ENCODE assay signal across 8 cellular contexts in the genomic region with DNA sequence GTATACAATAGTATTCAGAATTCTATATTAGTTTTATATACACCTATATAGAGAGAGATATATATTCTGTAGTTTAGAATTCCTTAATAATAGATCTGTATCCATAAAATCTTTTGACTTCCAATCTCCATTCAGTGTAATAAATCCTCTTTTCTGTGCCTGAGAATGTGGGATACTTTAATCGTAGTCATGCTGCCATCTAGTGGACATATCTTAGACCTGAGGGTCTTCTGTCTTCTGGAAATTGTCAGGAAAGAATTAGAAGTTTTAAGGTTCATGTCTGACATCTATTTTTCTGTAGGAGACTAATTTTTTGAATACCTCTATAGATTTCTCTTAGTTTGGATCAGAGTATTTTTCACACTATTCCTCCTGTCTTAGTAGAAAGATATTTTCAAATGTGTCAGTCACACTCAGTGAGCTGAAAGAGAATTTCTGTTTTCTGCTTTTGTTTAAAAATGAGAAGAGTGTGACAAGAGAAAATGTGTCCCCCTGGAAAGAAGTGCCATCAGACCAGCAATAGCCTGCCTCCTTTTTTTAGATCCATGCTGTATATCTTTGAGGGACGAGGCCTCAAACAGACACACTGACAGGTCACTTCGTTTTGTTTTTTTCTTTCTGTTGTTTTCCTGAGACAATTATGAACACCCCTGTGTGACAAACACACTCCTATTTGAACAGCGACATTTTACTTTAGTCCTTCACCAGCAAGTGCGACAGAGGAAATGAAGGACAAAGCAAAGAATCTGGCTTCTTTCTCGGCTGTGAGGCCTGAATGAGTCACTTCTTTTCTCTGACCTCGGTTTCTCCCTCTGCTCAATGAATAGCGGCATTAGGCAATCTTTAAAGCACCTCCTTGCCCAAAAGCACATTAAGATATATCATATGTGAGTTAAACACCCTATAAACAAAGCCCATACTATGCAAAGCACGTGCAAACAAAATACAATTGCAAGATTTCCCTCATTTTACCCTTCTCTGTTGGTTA.
DNase-seq lines count a peak whose midpoint lies in the region; ATAC-seq, FAIRE-seq and TF ChIP-seq lines count a peak whose summit lies in the region.

No MANE protein-coding gene starts in this region.

- intact Hi-C loops in CD4-positive, alpha-beta T cell (cut with DNase I, micrococcal nuclease): no loop called here
- intact Hi-C loops in esophagus squamous epithelium (cut with DNase I) (no loop called here), pancreas (cut with DNase I) (loop anchor here in 2 of 3 donors (10.0 kb wide), 2 partner anchors 152 to 162 kb away; no protein-coding TSS in a partner anchor)

- peaks cover 14% of the 10 kb centered on the region for H3K27me3 ChIP-seq in CD4-positive, alpha-beta T cell (ENCODE audit: control insufficient read depth, insufficient read depth, low read length)
- H3K27me3 ChIP-seq in esophagus squamous epithelium (no peaks in the 10 kb centered on the region), pancreas (no peaks in the 10 kb centered on the region)

- CTCF ChIA-PET in CD4-positive, alpha-beta T cell (lab: Charles Lee): no interaction called here

- H3K9me3 Mint-ChIP-seq in CD4-positive, alpha-beta T cell: no peaks in the 10 kb centered on the region

- H3K27me3 Mint-ChIP-seq in CD4-positive, alpha-beta T cell: peaks cover 25% of the 10 kb centered on the region

- H3K4me1 Mint-ChIP-seq in CD4-positive, alpha-beta T cell (ENCODE audit: low read depth): no peaks in the 10 kb centered on the region

- no peak for DNase-seq in CD4-positive, alpha-beta T cell
- DNase-seq in M059J (ENCODE audit: low read depth) (peak; percentile 32), RPMI7951 (ENCODE audit: low read depth) (peak; percentile 31), esophagus squamous epithelium (lab: John Stamatoyannopoulos, UW) (no peak), pancreas (no peak), occipital lobe (lab: John Stamatoyannopoulos, UW) (no peak)

- FAIRE-seq in pancreas (lab: Jason Lieb, UNC): peak; percentile 74

- peak; percentile 78 for TF ChIP-seq CTCF in CD4-positive, alpha-beta T cell (IDR thresholded peaks at IDR 0.05)
- TF ChIP-seq CTCF in esophagus squamous epithelium (IDR thresholded peaks at IDR 0.05) (peak in 4 of 6 experiments; percentile 29 to 59 (median 53)), pancreas (IDR thresholded peaks at IDR 0.05) (peak; percentile 33 to 68 (median 60))

- no peak overlapping the region for H3K27ac Mint-ChIP-seq in CD4-positive, alpha-beta T cell

- H3K4me3 ChIP-seq in esophagus squamous epithelium (no peak overlapping the region), pancreas (no peak overlapping the region)

- POLR2A ChIA-PET in CD4-positive, alpha-beta T cell (lab: Charles Lee): no interaction called here

- no peak for ATAC-seq in CD4-positive, alpha-beta T cell (ENCODE audit: poor library complexity)
- ATAC-seq in GM18909 (IDR thresholded peaks at IDR 0.05; ENCODE audit: poor library complexity, unreplicated experiment) (peak; percentile 74), pancreas (peak in 3 of 4 donors; percentile 75 to 83 (median 81)), HG03354 (IDR thresholded peaks at IDR 0.05; ENCODE audit: poor library complexity, severe bottlenecking, unreplicated experiment) (no peak)

- WGBS in esophagus squamous epithelium, 2 donors: 42 to 52% methylated on average over 9 of the region's 9 CpGs
- WGBS in pancreas, 2 donors: 33 to 45% methylated on average over 9 of the region's 9 CpGs

- H3K4me1 ChIP-seq in esophagus squamous epithelium (no peaks in the 10 kb centered on the region), pancreas (no peaks in the 10 kb centered on the region)

- H3K36me3 ChIP-seq in esophagus squamous epithelium (no peaks in the 10 kb centered on the region), pancreas (no peaks in the 10 kb centered on the region)

- H3K4me3 Mint-ChIP-seq in CD4-positive, alpha-beta T cell: no peak overlapping the region

- no peak overlapping the region for H3K27ac ChIP-seq in CD4-positive, alpha-beta T cell (ENCODE audit: low read depth, low read length)
- no peak overlapping the region for H3K27ac ChIP-seq in esophagus squamous epithelium
- H3K27ac ChIP-seq in pancreas: no peak overlapping the region

- H3K36me3 Mint-ChIP-seq in CD4-positive, alpha-beta T cell (ENCODE audit: low read depth): no peaks in the 10 kb centered on the region

- no peaks in the 10 kb centered on the region for H3K9me3 ChIP-seq in CD4-positive, alpha-beta T cell (ENCODE audit: control insufficient read depth, low read length)
- H3K9me3 ChIP-seq in esophagus squamous epithelium: no peaks in the 10 kb centered on the region
- H3K9me3 ChIP-seq in pancreas: no peaks in the 10 kb centered on the region

- TF ChIP-seq POLR2A in esophagus squamous epithelium (IDR thresholded peaks at IDR 0.05): no peak

Comparison
In these comparisons a context has a peak if more than half of its experiments do, and no peak if none do; other contexts are left out.
1. ATAC-seq: peak in GM18909 (single experiment) and pancreas (3 of 4); none in CD4-positive, alpha-beta T cell (single experiment) and HG03354 (single experiment).
2. DNase-seq: peak in M059J (single experiment) and RPMI7951 (single experiment); none in CD4-positive, alpha-beta T cell (0 of 10), esophagus squamous epithelium (single experiment), pancreas (0 of 6) and occipital lobe (single experiment).
3. intact Hi-C loops: an anchor here in pancreas (10.0 kb wide); none called in CD4-positive, alpha-beta T cell and esophagus squamous epithelium.
4. Peak in every context shown above with its lines, with median percentiles within 50 percentile points of each other: CTCF ChIP-seq.